Comparison of ENCODE assay signal across 8 cellular contexts in genomic region chr10:69179089-69179742, GRCh38. TPM values are rescaled to one million over a fixed set of nuclear protein-coding genes. Genes with fewer than 3 reads are reported as not detected.
A peak's percentile ranks its signal among the peaks of the same experiment; 100 is the strongest.
DNase-seq lines count a peak whose midpoint lies in the region; ATAC-seq and TF ChIP-seq lines count a peak whose summit lies in the region.

No MANE protein-coding gene starts in this region.

- no peaks in the 10 kb centered on the region for H3K9me3 ChIP-seq in esophagus squamous epithelium

- H3K27me3 Mint-ChIP-seq in activated CD8-positive, alpha-beta memory T cell treated with anti-CD3 and anti-CD28 coated beads, Interleukin-2, amount 10 ng/mL, durations not matched to agents 7 days and 5 days = no peaks in the 10 kb centered on the region
- no peaks in the 10 kb centered on the region for H3K27me3 Mint-ChIP-seq in osteocyte (ENCODE audit: unreplicated experiment)

- peak overlapping the region; percentile 89 for H3K9ac ChIP-seq in KMS-11

- H3K36me3 Mint-ChIP-seq in activated CD8-positive, alpha-beta memory T cell treated with anti-CD3 and anti-CD28 coated beads, Interleukin-2, amount 10 ng/mL, durations not matched to agents 7 days and 5 days = peaks cover 4% of the 10 kb centered on the region
- H3K36me3 Mint-ChIP-seq in osteocyte (ENCODE audit: unreplicated experiment) = peaks cover 3% of the 10 kb centered on the region

- H3K27me3 ChIP-seq in KMS-11 (ENCODE audit: insufficient read depth, low read depth) (no peaks in the 10 kb centered on the region), esophagus squamous epithelium (no peaks in the 10 kb centered on the region)

- H3K27ac Mint-ChIP-seq in activated CD8-positive, alpha-beta memory T cell treated with anti-CD3 and anti-CD28 coated beads, Interleukin-2, amount 10 ng/mL, durations not matched to agents 7 days and 5 days = peak overlapping the region; percentile 99
- H3K27ac Mint-ChIP-seq in osteocyte (ENCODE audit: unreplicated experiment) = peak overlapping the region; percentile 100

- H3K27ac ChIP-seq in KMS-11 (peak overlapping the region; percentile 77), esophagus squamous epithelium (peak overlapping the region; percentile 92 to 95 (median 94))

- CTCF ChIA-PET in activated CD8-positive, alpha-beta memory T cell treated with anti-CD3 and anti-CD28 coated beads, Interleukin-2, amount 10 ng/mL, durations not matched to agents 7 days and 5 days (lab: Charles Lee) = interaction anchor here (0.6 to 1.5 kb wide), 3 partner anchors 19 to 1293 kb away, joined by 3 to 8 read pairs (median 3); no protein-coding TSS in a partner anchor

- peak overlapping the region; percentile 88 for H3K4me3 Mint-ChIP-seq in activated CD8-positive, alpha-beta memory T cell treated with anti-CD3 and anti-CD28 coated beads, Interleukin-2, amount 10 ng/mL, durations not matched to agents 7 days and 5 days
- H3K4me3 Mint-ChIP-seq in osteocyte (ENCODE audit: unreplicated experiment) = peak overlapping the region; percentile 94

- H3K79me2 ChIP-seq in KMS-11 (ENCODE audit: insufficient read depth, low read depth) = peaks cover 39% of the 10 kb centered on the region

- DNase-seq in D341Med (ENCODE audit: low spot score) (peak; percentile 24), esophagus squamous epithelium (lab: John Stamatoyannopoulos, UW) (no peak), osteocyte (ENCODE audit: extremely low spot score, unreplicated experiment) (no peak), amniotic stem cell (lab: John Stamatoyannopoulos, UW) (no peak), GOT3 (lab: John Stamatoyannopoulos, UW) (no peak)
- peak; percentile 54 for DNase-seq in activated CD8-positive, alpha-beta memory T cell treated with anti-CD3 and anti-CD28 coated beads, Interleukin-2, amount 10 ng/mL, durations not matched to agents 7 days and 5 days

- TF ChIP-seq POLR2A in esophagus squamous epithelium (IDR thresholded peaks at IDR 0.05) = no peak

- H2AFZ ChIP-seq in KMS-11 (ENCODE audit: low read depth) = peak overlapping the region; percentile 51

- ATAC-seq in GM21529 (IDR thresholded peaks at IDR 0.05; ENCODE audit: unreplicated experiment) = peak; percentile 21
- peak; percentile 25 for ATAC-seq in activated CD8-positive, alpha-beta memory T cell treated with anti-CD3 and anti-CD28 coated beads, Interleukin-2, amount 10 ng/mL, durations not matched to agents 7 days and 5 days

- H3K36me3 ChIP-seq in KMS-11 (ENCODE audit: insufficient read depth) (no peaks in the 10 kb centered on the region), esophagus squamous epithelium (peaks cover 0 to 17% (median 6%) of the 10 kb centered on the region in 3 donors)

- H3K4me2 ChIP-seq in KMS-11 = peak overlapping the region; percentile 53

- H3K9me3 Mint-ChIP-seq in activated CD8-positive, alpha-beta memory T cell treated with anti-CD3 and anti-CD28 coated beads, Interleukin-2, amount 10 ng/mL, durations not matched to agents 7 days and 5 days (ENCODE audit: low read depth) = no peaks in the 10 kb centered on the region
- H3K9me3 Mint-ChIP-seq in osteocyte (ENCODE audit: unreplicated experiment) = no peaks in the 10 kb centered on the region

- H3K4me1 ChIP-seq in KMS-11 (ENCODE audit: low read depth, poor library complexity, severe bottlenecking) (peaks cover 17% of the 10 kb centered on the region), esophagus squamous epithelium (peaks cover 11 to 39% (median 19%) of the 10 kb centered on the region in 3 donors)

- TF ChIP-seq CTCF in KMS-11 (conservative IDR thresholded peaks at IDR 0.05; ENCODE audit: low read depth, low read length) = no peak
- no peak for TF ChIP-seq CTCF in esophagus squamous epithelium (IDR thresholded peaks at IDR 0.05)
- TF ChIP-seq CTCF in osteocyte (IDR thresholded peaks at IDR 0.05) = no peak

- H3K4me1 Mint-ChIP-seq in activated CD8-positive, alpha-beta memory T cell treated with anti-CD3 and anti-CD28 coated beads, Interleukin-2, amount 10 ng/mL, durations not matched to agents 7 days and 5 days = peaks cover 43% of the 10 kb centered on the region
- H3K4me1 Mint-ChIP-seq in osteocyte (ENCODE audit: unreplicated experiment) = peaks cover 27% of the 10 kb centered on the region

- 30 to 54% methylated on average over 16 to 21 of the region's 21 CpGs for WGBS in esophagus squamous epithelium, 2 donors

- intact Hi-C loops in esophagus squamous epithelium (cut with DNase I) = no loop called here

- H3K4me3 ChIP-seq in KMS-11 (IDR thresholded peaks at IDR 0.05; ENCODE audit: insufficient read depth, low read depth, low read length) (no peak overlapping the region), esophagus squamous epithelium (peak overlapping the region; percentile 91 to 100 (median 92))

- H4K20me1 ChIP-seq in KMS-11 (ENCODE audit: insufficient read depth) = no peaks in the 10 kb centered on the region

RNA-seq across cellular contexts. Expression of gene SUPV3L1, which starts 0.8 kb away (rescaled TPM):
- total RNA-seq in activated CD8-positive, alpha-beta memory T cell treated with anti-CD3 and anti-CD28 coated beads, Interleukin-2, amount 10 ng/mL, durations not matched to agents 7 days and 5 days = 10 to 100 TPM; 46.9 to 59.0 TPM
- total RNA-seq in esophagus squamous epithelium (10 to 100 TPM; 10.4 to 31.9 (median 20.9) TPM), osteocyte (27.3 and 30.5 TPM in 2 replicates)

RNA-seq across cellular contexts. Expression of gene HKDC1, which starts 40.9 kb away (rescaled TPM):
- 1 to 10 TPM in 1 of 2 experiments, under 1 TPM in 1; 0.61 to 2.7 TPM for total RNA-seq in activated CD8-positive, alpha-beta memory T cell treated with anti-CD3 and anti-CD28 coated beads, Interleukin-2, amount 10 ng/mL, durations not matched to agents 7 days and 5 days
- total RNA-seq in esophagus squamous epithelium (1 to 10 TPM in 1 of 4 donors, under 1 TPM in 2, not detected in 1; 0.19 to 1.5 (median 0.19) TPM), osteocyte (0.19 TPM in 1 of 2 replicates, not detected in the other)

RNA-seq across cellular contexts. Expression of gene VPS26A, which starts 55.2 kb away (rescaled TPM):
- 10 to 100 TPM; 53.6 to 58.1 TPM for total RNA-seq in activated CD8-positive, alpha-beta memory T cell treated with anti-CD3 and anti-CD28 coated beads, Interleukin-2, amount 10 ng/mL, durations not matched to agents 7 days and 5 days
- total RNA-seq in esophagus squamous epithelium (10 to 100 TPM; 31.5 to 43.1 (median 37.4) TPM), osteocyte (59.4 and 62.2 TPM in 2 replicates)

Comparison
In these comparisons a context has a peak if more than half of its experiments do, and no peak if none do; other contexts are left out.
1. DNase-seq: peak in D341Med (single experiment) and activated CD8-positive, alpha-beta memory T cell treated with anti-CD3 and anti-CD28 coated beads, Interleukin-2, amount 10 ng/mL, durations not matched to agents 7 days and 5 days (single experiment); none in esophagus squamous epithelium (single experiment), osteocyte (single experiment), amniotic stem cell (single experiment) and GOT3 (single experiment).